In genomic region chr2:139196754-139197153, GRCh38 we compare ENCODE assay signal across 16 cellular contexts.
A peak's percentile ranks its signal among the peaks of the same experiment; 100 is the strongest.
DNase-seq lines count a peak whose midpoint lies in the region; ATAC-seq, FAIRE-seq and TF ChIP-seq lines count a peak whose summit lies in the region.
"Had no signal": no experiment of that assay in that cellular context is flagged by ENCODE, and none has a peak within 500 bp of the region (broad histone marks: within the 10 kb centered on the region; RNA-seq: fewer than 3 reads in every experiment).

No MANE protein-coding gene starts in this region.

- H3K27me3 ChIP-seq in HepG2 (ENCODE audit: control insufficient read depth in 1 of 2, insufficient read depth in 2 of 2, low read length in 2 of 2) (no peaks in the 10 kb centered on the region), right lobe of liver (no peaks in the 10 kb centered on the region), GM12878 (replicated peaks in 1 of 2; ENCODE audit: control insufficient read depth in 2 of 2, insufficient read depth in 2 of 2, low read length in 1 of 2) (no peaks in the 10 kb centered on the region), pancreas (no peaks in the 10 kb centered on the region)

- RAD21 ChIA-PET in GM12878 (lab: Charles Lee; ENCODE audit: unreplicated experiment) = no interaction called here

- peaks cover 2% of the 10 kb centered on the region for H3K9me3 Mint-ChIP-seq in neural crest cell

- CTCF ChIA-PET in HepG2 (lab: Yijun Ruan, JAX; ENCODE audit: low intra/inter-chr PET ratio, low total read pairs) = no interaction called here
- CTCF ChIA-PET in GM12878 (lab: Yijun Ruan, JAX) = no interaction called here

- no peaks in the 10 kb centered on the region for H4K20me1 ChIP-seq in HepG2 (ENCODE audit: insufficient read depth, low read length)
- no peaks in the 10 kb centered on the region for H4K20me1 ChIP-seq in GM12878 (ENCODE audit: control insufficient read depth, insufficient read depth)

- no peaks in the 10 kb centered on the region for H3K36me3 Mint-ChIP-seq in neural crest cell (ENCODE audit: low read depth)
- H3K36me3 Mint-ChIP-seq: CD4-positive, alpha-beta memory T cell had no signal

- H3K27ac ChIP-seq in HepG2 (ENCODE audit: extremely low read length, insufficient read depth, low read length) (no peak overlapping the region), right lobe of liver (no peak overlapping the region), GM12878 (ENCODE audit: control insufficient read depth, insufficient read depth) (no peak overlapping the region), pancreas (no peak overlapping the region)
- H3K27ac ChIP-seq: GM23248 had no signal

- TF ChIP-seq CTCF in HepG2 (CRISPR knock-in tag; IDR thresholded peaks at IDR 0.05) (no peak), right lobe of liver (IDR thresholded peaks at IDR 0.05) (no peak), GM12878 (IDR thresholded peaks at IDR 0.05 in 2 of 3, conservative IDR thresholded peaks at IDR 0.05 in 1 of 3; ENCODE audit: control insufficient read depth in 2 of 3, extremely low read depth in 1 of 3, insufficient read depth in 1 of 3, low read depth in 3 of 3, low read length in 3 of 3) (0 out of 6 replicates have a peak, but pooled peaks of 1 of the 3 experiments have one; percentile 2), neural crest cell (conservative IDR thresholded peaks at IDR 0.05) (peak; percentile 32), pancreas (IDR thresholded peaks at IDR 0.05) (no peak)

- no peak overlapping the region for H3K4me2 ChIP-seq in HepG2 (ENCODE audit: low read depth, low read length)
- no peak overlapping the region for H3K4me2 ChIP-seq in GM12878 (ENCODE audit: control insufficient read depth, insufficient read depth)

- no peak overlapping the region for H3K27ac Mint-ChIP-seq in neural crest cell (ENCODE audit: unreplicated experiment)
- H3K27ac Mint-ChIP-seq: B cell; CD4-positive, alpha-beta memory T cell had no signal

- TF ChIP-seq EP300 in HepG2 (IDR thresholded peaks at IDR 0.05; ENCODE audit: low read depth in 2 of 2, low read length in 2 of 2) (no peak), HepG2 (CRISPR knock-in tag; IDR thresholded peaks at IDR 0.05; ENCODE audit: borderline replicate concordance) (no peak), GM12878 (IDR thresholded peaks at IDR 0.05; ENCODE audit: borderline replicate concordance in 1 of 2, control insufficient read depth in 1 of 2, low read depth in 2 of 2, low read length in 2 of 2) (no peak)

- H3K27me3 Mint-ChIP-seq in neural crest cell (ENCODE audit: low read depth) = no peaks in the 10 kb centered on the region
- H3K27me3 Mint-ChIP-seq: B cell; CD4-positive, alpha-beta memory T cell had no signal

- no TSS peak for BruUV-seq in HepG2 (replicated peaks; lab: Mats Ljungman, UMichigan)
- no TSS peak for BruUV-seq in GM12878 (replicated peaks; lab: Mats Ljungman, UMichigan)

- SMC1A ChIA-PET in GM12878 (lab: Charles Lee; ENCODE audit: uncharacterized antibody, unreplicated experiment) = no interaction called here

- TF ChIP-seq POLR2A in HepG2 (IDR thresholded peaks at IDR 0.05; ENCODE audit: insufficient read depth in 1 of 2, low read depth in 2 of 2, low read length in 2 of 2) = no peak
- TF ChIP-seq POLR2A in right lobe of liver (IDR thresholded peaks at IDR 0.05) = no peak
- no peak for TF ChIP-seq POLR2A in GM12878 (IDR thresholded peaks at IDR 0.05; ENCODE audit: low read depth, low read length)

- no peaks in the 10 kb centered on the region for H3K9me3 ChIP-seq in HepG2 (ENCODE audit: low read length)
- no peaks in the 10 kb centered on the region for H3K9me3 ChIP-seq in right lobe of liver
- H3K9me3 ChIP-seq in GM12878 (replicated peaks; ENCODE audit: control insufficient read depth, insufficient read depth, low read length) = no peaks in the 10 kb centered on the region
- no peaks in the 10 kb centered on the region for H3K9me3 ChIP-seq in pancreas

- H3K79me2 ChIP-seq in HepG2 (ENCODE audit: insufficient read depth, low read length) (no peaks in the 10 kb centered on the region), GM12878 (ENCODE audit: control insufficient read depth, insufficient read depth, low read length) (no peaks in the 10 kb centered on the region)

- no peaks in the 10 kb centered on the region for H3K4me1 Mint-ChIP-seq in neural crest cell
- H3K4me1 Mint-ChIP-seq: B cell; CD4-positive, alpha-beta memory T cell had no signal

- H3K4me1 ChIP-seq in HepG2 (ENCODE audit: insufficient read depth, low read length) (no peaks in the 10 kb centered on the region), right lobe of liver (no peaks in the 10 kb centered on the region), GM12878 (ENCODE audit: control insufficient read depth, insufficient read depth, low read length) (no peaks in the 10 kb centered on the region), pancreas (no peaks in the 10 kb centered on the region)

- WGBS in HepG2 (ENCODE audit: low lambda C conversion rate) = 5% methylated on average over 4 of the region's 4 CpGs
- 37% methylated on average over 4 of the region's 4 CpGs for WGBS in right lobe of liver (ENCODE audit: insufficient coverage, low coverage, low lambda C conversion rate, missing lambda C conversion rate)
- 12% methylated on average over 4 of the region's 4 CpGs for WGBS in GM12878 (ENCODE audit: insufficient coverage, insufficient replicate concordance, low lambda C conversion rate, missing lambda C conversion rate)
- 62 to 80% methylated on average over 4 of the region's 4 CpGs for WGBS in pancreas, 2 donors

- H2AFZ ChIP-seq in HepG2 (ENCODE audit: low read length) (no peak overlapping the region), GM12878 (ENCODE audit: control insufficient read depth, low read depth, low read length) (no peak overlapping the region)
- H2AFZ ChIP-seq: GM23248 had no signal

- H3K4me3 Mint-ChIP-seq in neural crest cell = no peak overlapping the region
- H3K4me3 Mint-ChIP-seq: B cell; CD4-positive, alpha-beta memory T cell had no signal

- ATAC-seq in HepG2 (peak; percentile 75), right lobe of liver (no peak), GM12878 (peak; percentile 43; the same call in 1 of the 3 replicates), pancreas (no peak)

- in situ Hi-C loops in HepG2 (cut with HindIII; ENCODE audit: extremely low pct_ligation_motif_present, low pct_unique_long_range_greater_than_20kb) (no loop called here), GM12878 (cut with MboI) (no loop called here)

- FAIRE-seq in HepG2 (lab: Jason Lieb, UNC) (no peak), GM12878 (lab: Jason Lieb, UNC) (no peak), pancreas (lab: Jason Lieb, UNC) (no peak)
- FAIRE-seq: GM18507, HTR-8/SVneo had no signal

- H3K9ac ChIP-seq in HepG2 (ENCODE audit: insufficient read depth, low read depth, low read length) (no peak overlapping the region), GM12878 (ENCODE audit: control insufficient read depth, insufficient read depth, low read length) (no peak overlapping the region)
- H3K9ac ChIP-seq: GM23248 had no signal

- TF ChIP-seq RAD21 in HepG2 (CRISPR knock-in tag; IDR thresholded peaks at IDR 0.05) (no peak), GM12878 (IDR thresholded peaks at IDR 0.05; ENCODE audit: insufficient read depth, low read depth, low read length) (no peak)

- H3K4me3 ChIP-seq in HepG2 (replicated peaks in 1 of 3; ENCODE audit: insufficient read depth in 1 of 3, low read depth in 2 of 3, low read length in 3 of 3) (no peak overlapping the region), right lobe of liver (no peak overlapping the region), GM12878 (no peak overlapping the region), pancreas (no peak overlapping the region)
- H3K4me3 ChIP-seq: GM23248 had no signal

- POLR2A ChIA-PET in HepG2 (lab: Yijun Ruan, JAX) (no interaction called here), GM12878 (lab: Charles Lee) (no interaction called here)

- no peak for DNase-seq in HepG2 (ENCODE audit: low spot score)
- DNase-seq in right lobe of liver = no peak
- no peak for DNase-seq in GM12878 (ENCODE audit: low read depth, low spot score)
- no peak for DNase-seq in neural crest cell (ENCODE audit: low read depth, low spot score)
- DNase-seq in activated T-cell treated with anti-CD3 and anti-CD28 coated beads, Interleukin-2, amount 50 U/mL, for 48 hours = no peak
- no peak for DNase-seq in pancreas
- no peak for DNase-seq in CD1c-positive myeloid dendritic cell (ENCODE audit: extremely low spot score)
- DNase-seq: C1 segment of cervical spinal cord; CD4-positive, alpha-beta memory T cell; DMS153; GF-D8; GM23248; H7 had no signal

- H3K36me3 ChIP-seq in HepG2 (replicated peaks in 1 of 2; ENCODE audit: control insufficient read depth in 1 of 2, insufficient read depth in 2 of 2, low read length in 2 of 2) (no peaks in the 10 kb centered on the region), right lobe of liver (no peaks in the 10 kb centered on the region), GM12878 (ENCODE audit: control insufficient read depth in 2 of 2, insufficient read depth in 2 of 2, low read length in 1 of 2) (no peaks in the 10 kb centered on the region), pancreas (no peaks in the 10 kb centered on the region)

- intact Hi-C loops in HepG2 (cut with micrococcal nuclease; ENCODE audit: unreplicated experiment) (no loop called here), right lobe of liver (cut with DNase I) (no loop called here), GM12878 (cut with micrococcal nuclease; ENCODE audit: unreplicated experiment) (no loop called here), pancreas (cut with DNase I) (no loop called here)

TF ChIP-seq in HepG2, 621 proteins besides CTCF, POLR2A, EP300 and RAD21:
- no peak for TF ChIP-seq ELF4 (CRISPR knock-in tag; IDR thresholded peaks at IDR 0.05; ENCODE audit: borderline replicate concordance)

TF ChIP-seq in GM12878, 131 proteins besides CTCF, POLR2A, EP300 and RAD21:
- TF ChIP-seq NBN (IDR thresholded peaks at IDR 0.05) = no peak
- no peak for TF ChIP-seq RCOR1 (conservative IDR thresholded peaks at IDR 0.05; ENCODE audit: low read depth, low read length)
- TF ChIP-seq IRF4 (IDR thresholded peaks at IDR 0.05; ENCODE audit: low read depth, low read length) = no peak
- no peak for TF ChIP-seq NR2C1 (IDR thresholded peaks at IDR 0.05)
- TF ChIP-seq PKNOX1 (IDR thresholded peaks at IDR 0.05) = no peak

Comparison
In these comparisons a context has a peak if more than half of its experiments do, and no peak if none do; other contexts are left out.
1. ATAC-seq: peak in HepG2 (single experiment) and GM12878 (single experiment); none in right lobe of liver (0 of 4) and pancreas (0 of 4).